In the genomic region with DNA sequence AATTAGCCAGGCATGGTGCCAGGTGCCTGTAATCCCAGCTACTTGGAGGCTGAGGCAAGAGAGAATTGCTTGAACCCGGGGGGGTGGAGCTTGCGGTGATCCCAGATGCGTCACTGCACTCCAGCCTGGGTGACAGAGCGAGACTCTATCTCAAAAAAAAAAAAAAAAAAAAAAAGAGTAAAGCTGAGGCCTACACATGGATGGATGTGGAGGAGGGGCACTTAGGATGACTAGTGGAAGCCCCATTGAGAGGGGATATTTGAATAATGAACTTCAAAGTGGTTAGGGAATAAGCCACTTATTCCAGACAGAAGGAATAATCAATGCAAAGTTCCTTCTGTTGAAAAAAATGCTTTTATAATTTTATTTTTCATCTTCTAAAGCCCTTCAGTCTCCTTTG, we compare ENCODE assay signal across 18 cellular contexts. TPM values are rescaled to one million over a fixed set of nuclear protein-coding genes. Genes with fewer than 3 reads are reported as not detected.
DNase-seq lines count a peak whose midpoint lies in the region; ATAC-seq, FAIRE-seq and TF ChIP-seq lines count a peak whose summit lies in the region.
"Had no signal": no experiment of that assay in that cellular context is flagged by ENCODE, and none has a peak within 500 bp of the region (broad histone marks: within the 10 kb centered on the region; RNA-seq: fewer than 3 reads in every experiment).

No MANE protein-coding gene starts in this region.

- H3K27me3 ChIP-seq in GM23338 (ENCODE audit: insufficient read depth) (no peaks in the 10 kb centered on the region), HepG2 (ENCODE audit: control insufficient read depth in 1 of 2, insufficient read depth in 2 of 2, low read length in 2 of 2) (no peaks in the 10 kb centered on the region)

- peaks cover 16% of the 10 kb centered on the region for H4K20me1 ChIP-seq in GM23338 (replicated peaks; ENCODE audit: insufficient read depth)
- H4K20me1 ChIP-seq in HepG2 (ENCODE audit: insufficient read depth, low read length), result no peaks in the 10 kb centered on the region

- FAIRE-seq in HepG2 (lab: Jason Lieb, UNC), result no peak
- FAIRE-seq: G401.6, GM12891, H1 had no signal

- peaks cover 76% of the 10 kb centered on the region for H3K79me2 ChIP-seq in GM23338 (replicated peaks; ENCODE audit: insufficient read depth)
- H3K79me2 ChIP-seq in HepG2 (ENCODE audit: insufficient read depth, low read length), result no peaks in the 10 kb centered on the region

- no peaks in the 10 kb centered on the region for H3K9me3 Mint-ChIP-seq in GM23338
- H3K9me3 Mint-ChIP-seq in glutamatergic neuron (ENCODE audit: unreplicated experiment), result no peaks in the 10 kb centered on the region

- H3K9me2 ChIP-seq in GM23338 (ENCODE audit: insufficient read depth), result no peaks in the 10 kb centered on the region

- no peaks in the 10 kb centered on the region for H3K9me3 ChIP-seq in HepG2 (ENCODE audit: low read length)
- H3K9me3 ChIP-seq: HAP-1 had no signal

- H3K4me2 ChIP-seq in GM23338, result no peak overlapping the region
- no peak overlapping the region for H3K4me2 ChIP-seq in HepG2 (ENCODE audit: low read depth, low read length)

- H3K36me3 ChIP-seq in GM23338 (ENCODE audit: insufficient read depth) (peaks cover 23% of the 10 kb centered on the region), HepG2 (replicated peaks in 1 of 2; ENCODE audit: control insufficient read depth in 1 of 2, insufficient read depth in 2 of 2, low read length in 2 of 2) (peaks cover 0 to 16% of the 10 kb centered on the region in 2 experiments; a peak in 4 of 5 replicates)

- no peak overlapping the region for H3K4me3 ChIP-seq in GM23338
- no peak overlapping the region for H3K4me3 ChIP-seq in HepG2 (replicated peaks in 1 of 3; ENCODE audit: insufficient read depth in 1 of 3, low read depth in 2 of 3, low read length in 3 of 3)
- H3K4me3 ChIP-seq: HAP-1 had no signal

- no peak for TF ChIP-seq POLR2A in HepG2 (IDR thresholded peaks at IDR 0.05; ENCODE audit: insufficient read depth in 1 of 2, low read depth in 2 of 2, low read length in 2 of 2)

- no peak overlapping the region for H3K9ac ChIP-seq in HepG2 (ENCODE audit: insufficient read depth, low read depth, low read length)

- BruUV-seq in HepG2 (replicated peaks; lab: Mats Ljungman, UMichigan), result no TSS peak

- H3K27ac ChIP-seq in 22Rv1 (peak overlapping the region; percentile 35), GM23338 (ENCODE audit: low read depth) (no peak overlapping the region; the same call in 1 of the 2 replicates), HepG2 (ENCODE audit: extremely low read length, insufficient read depth, low read length) (peak overlapping the region; percentile 78)
- H3K27ac ChIP-seq: HL-60 had no signal

- TF ChIP-seq EP300 in HepG2 (IDR thresholded peaks at IDR 0.05; ENCODE audit: low read depth in 2 of 2, low read length in 2 of 2) (no peak), HepG2 (CRISPR knock-in tag; IDR thresholded peaks at IDR 0.05; ENCODE audit: borderline replicate concordance) (no peak)

- intact Hi-C loops in HepG2 (cut with micrococcal nuclease; ENCODE audit: unreplicated experiment), result loop anchor here (10.0 kb wide), 1 partner anchor 48 kb away; a partner anchor contains a TSS

- H3F3A ChIP-seq in GM23338 (replicated peaks; ENCODE audit: low read depth), result no peaks in the 10 kb centered on the region

- peak; percentile 24 for DNase-seq in GM23338 (ENCODE audit: low spot score)
- no peak for DNase-seq in glutamatergic neuron
- DNase-seq in HepG2 (ENCODE audit: low spot score), result no peak
- no peak for DNase-seq in globus pallidus (ENCODE audit: low spot score)
- DNase-seq in effector CD4-positive, alpha-beta T cell, result no peak
- DNase-seq: C1 segment of cervical spinal cord; CD4-positive, alpha-beta memory T cell; DMS79; EL had no signal

- peaks cover 14% of the 10 kb centered on the region for H3K4me1 Mint-ChIP-seq in GM23338
- peaks cover 2% of the 10 kb centered on the region for H3K4me1 Mint-ChIP-seq in glutamatergic neuron (ENCODE audit: low read depth, unreplicated experiment)
- H3K4me1 Mint-ChIP-seq: B cell had no signal

- H2AFZ ChIP-seq in GM23338 (no peak overlapping the region), HepG2 (ENCODE audit: low read length) (no peak overlapping the region)

- no peak for TF ChIP-seq CTCF in 22Rv1 (IDR thresholded peaks at IDR 0.05)
- no peak for TF ChIP-seq CTCF in GM23338 (conservative IDR thresholded peaks at IDR 0.05; ENCODE audit: low read depth in 2 of 2)
- TF ChIP-seq CTCF in glutamatergic neuron (IDR thresholded peaks at IDR 0.05; ENCODE audit: partially characterized antibody, unreplicated experiment), result no peak
- no peak for TF ChIP-seq CTCF in HepG2 (CRISPR knock-in tag; IDR thresholded peaks at IDR 0.05)

- no peak for TF ChIP-seq RAD21 in HepG2 (CRISPR knock-in tag; IDR thresholded peaks at IDR 0.05)

- H3K4me1 ChIP-seq in GM23338 (ENCODE audit: insufficient read depth) (peaks cover 16% of the 10 kb centered on the region), HepG2 (ENCODE audit: insufficient read depth, low read length) (peaks cover 24% of the 10 kb centered on the region)

- H3K36me3 Mint-ChIP-seq in GM23338 (ENCODE audit: low read depth) (peaks cover 52% of the 10 kb centered on the region), glutamatergic neuron (ENCODE audit: unreplicated experiment) (no peaks in the 10 kb centered on the region)

- peak; percentile 52 for ATAC-seq in GM23338
- no peak for ATAC-seq in HepG2
- no peak for ATAC-seq in activated CD4-positive, CD25-positive, alpha-beta regulatory T cell treated with anti-CD3 and anti-CD28 coated beads, Interleukin-2, amount 50 U/mL, for 24 hours
- ATAC-seq in HG02981 (IDR thresholded peaks at IDR 0.05; ENCODE audit: unreplicated experiment), result no peak

- H3K27ac Mint-ChIP-seq in GM23338, result no peak overlapping the region
- peak overlapping the region; percentile 52 for H3K27ac Mint-ChIP-seq in glutamatergic neuron (ENCODE audit: unreplicated experiment)
- H3K27ac Mint-ChIP-seq: B cell had no signal

- 90% methylated on average over 4 of the region's 4 CpGs for WGBS in HepG2 (ENCODE audit: low lambda C conversion rate)

- CTCF ChIA-PET in HepG2 (lab: Yijun Ruan, JAX; ENCODE audit: low intra/inter-chr PET ratio, low total read pairs), result no interaction called here

- POLR2A ChIA-PET in HepG2 (lab: Yijun Ruan, JAX), result no interaction called here

- H3K4me3 Mint-ChIP-seq in GM23338 (no peak overlapping the region), glutamatergic neuron (ENCODE audit: unreplicated experiment) (no peak overlapping the region)
- H3K4me3 Mint-ChIP-seq: B cell; CD4-positive, alpha-beta memory T cell had no signal

- H3K27me3 Mint-ChIP-seq in GM23338 (ENCODE audit: insufficient read depth, low read depth, poor library complexity) (no peaks in the 10 kb centered on the region), glutamatergic neuron (ENCODE audit: unreplicated experiment) (peaks cover 2% of the 10 kb centered on the region)
- H3K27me3 Mint-ChIP-seq: B cell; CD4-positive, alpha-beta memory T cell had no signal

- in situ Hi-C loops in HepG2 (cut with HindIII; ENCODE audit: extremely low pct_ligation_motif_present, low pct_unique_long_range_greater_than_20kb), result no loop called here

TF ChIP-seq in GM23338, 12 proteins besides CTCF, POLR2A, EP300 and RAD21 (continues in another document):
- no peak for TF ChIP-seq ZNF114 (CRISPR knock-in tag; IDR thresholded peaks at IDR 0.05)
- no peak for TF ChIP-seq POLR2AphosphoS5 (IDR thresholded peaks at IDR 0.05; ENCODE audit: low read depth)
- TF ChIP-seq NANOG (IDR thresholded peaks at IDR 0.05; ENCODE audit: borderline replicate concordance), result no peak
- TF ChIP-seq CREB1 (CRISPR knock-in tag; IDR thresholded peaks at IDR 0.05; ENCODE audit: low read depth), result no peak
- no peak for TF ChIP-seq STAT1 (IDR thresholded peaks at IDR 0.05; ENCODE audit: unreplicated experiment)
- no peak for TF ChIP-seq JUNB (IDR thresholded peaks at IDR 0.05; ENCODE audit: unreplicated experiment)
- no peak for TF ChIP-seq EZH2 (IDR thresholded peaks at IDR 0.05; ENCODE audit: low read depth, unreplicated experiment)

TF ChIP-seq in HepG2, 621 proteins besides CTCF, POLR2A, EP300 and RAD21:
- no peak for TF ChIP-seq ZNF225 (CRISPR knock-in tag; IDR thresholded peaks at IDR 0.05)
- no peak for TF ChIP-seq ZSCAN20 (CRISPR knock-in tag; IDR thresholded peaks at IDR 0.05; ENCODE audit: borderline replicate concordance)
- no peak for TF ChIP-seq HCFC1 (IDR thresholded peaks at IDR 0.05; ENCODE audit: low read depth, low read length)
- no peak for TF ChIP-seq PHB2 (IDR thresholded peaks at IDR 0.05; ENCODE audit: partially characterized antibody)
- TF ChIP-seq SIX1 (CRISPR knock-in tag; IDR thresholded peaks at IDR 0.05; ENCODE audit: borderline replicate concordance), result no peak
- no peak for TF ChIP-seq RORA (CRISPR knock-in tag; IDR thresholded peaks at IDR 0.05)
TF ChIP-seq in HepG2: peak in this region for 0.

RNA-seq across cellular contexts. Expression of a gene that starts 51.4 kb away (rescaled TPM):
- total RNA-seq in GM23338 (2014; rRNA removed; shearing (Covaris generic)), result 97.1 and 108 TPM in 2 replicates
- polyA plus RNA-seq in GM23338 (2016; fragmentation: Nextera tagmentation; extraction: Ambion mirVana) (43.3 and 50.2 TPM in 2 replicates), HepG2 (2011; rRNA removed) (8.3 and 10.5 TPM in 2 replicates)
- total RNA-seq in glutamatergic neuron (ENCODE audit: unreplicated experiment) (112 TPM), HepG2 (2016; rRNA removed; fragmentation: Illumina TruSeq; extraction: Trizol) (9.9 and 14.1 TPM in 2 replicates)
- 5.8 and 8.5 TPM in 2 replicates for total RNA-seq in HepG2 (2016; cell fraction: cytosol; rRNA removed; fragmentation: Illumina TruSeq; extraction: Trizol; ENCODE audit: low read depth)
- 9.0 and 12.0 TPM in 2 replicates for total RNA-seq in HepG2 (2016; cell fraction: insoluble cytoplasmic fraction; rRNA removed; fragmentation: Illumina TruSeq; extraction: Trizol)
- 5.1 and 6.8 TPM in 2 replicates for total RNA-seq in HepG2 (2016; cell fraction: membrane; rRNA removed; fragmentation: Illumina TruSeq; extraction: Trizol)
- total RNA-seq in HepG2 (2016; cell fraction: nucleus; rRNA removed; fragmentation: Illumina TruSeq; extraction: Trizol), result 49.4 and 51.6 TPM in 2 replicates
- 2.1 and 3.6 TPM in 2 replicates for polyA plus RNA-seq in HepG2 (2011; cell fraction: cytosol; rRNA removed)
- polyA plus RNA-seq in HepG2 (2011; cell fraction: nucleus; rRNA removed), result 18.9 and 26.3 TPM in 2 replicates
- 8.2 and 10.8 TPM in 2 replicates for polyA plus RNA-seq in HepG2 (2012)
- polyA plus RNA-seq in HepG2 (2016; cell fraction: cytosol; fragmentation: Illumina TruSeq; extraction: Trizol; ENCODE audit: low read depth), result 1.9 and 2.6 TPM in 2 replicates
- 7.2 and 8.1 TPM in 2 replicates for polyA plus RNA-seq in HepG2 (2016; cell fraction: insoluble cytoplasmic fraction; fragmentation: Illumina TruSeq; extraction: Trizol; ENCODE audit: low read depth)
- 2.8 and 3.7 TPM in 2 replicates for polyA plus RNA-seq in HepG2 (2016; cell fraction: membrane; fragmentation: Illumina TruSeq; extraction: Trizol; ENCODE audit: low read depth)
- polyA plus RNA-seq in HepG2 (2016; cell fraction: nucleus; fragmentation: Illumina TruSeq; extraction: Trizol; ENCODE audit: insufficient read depth, low read depth), result 52.0 and 58.2 TPM in 2 replicates
- 15.9 and 17.8 TPM in 2 replicates for polyA minus RNA-seq in HepG2 (2011; rRNA and poly(A)+ RNA removed; ENCODE audit: low replicate concordance)
- polyA minus RNA-seq in HepG2 (2011; cell fraction: cytosol; rRNA and poly(A)+ RNA removed), result 2.9 and 3.0 TPM in 2 replicates
- polyA minus RNA-seq in HepG2 (2011; cell fraction: nucleus; rRNA and poly(A)+ RNA removed), result 109 and 116 TPM in 2 replicates
